ENCODE assay signal across 7 cellular contexts in genomic region chrX:107627792-107628661, GRCh38. TPM values are rescaled to one million over a fixed set of nuclear protein-coding genes. Genes with fewer than 3 reads are reported as not detected.
DNase-seq lines count a peak whose midpoint lies in the region; ATAC-seq, FAIRE-seq and TF ChIP-seq lines count a peak whose summit lies in the region.

Gene PRPS1 (plus strand): TSS chrX:107628510. CDS start chrX:107628629, 119 bp downstream.

- no peaks in the 10 kb centered on the region for H3K9me3 ChIP-seq in hepatocyte (ENCODE audit: low read depth)

- peak within 1 kb of the TSS; percentile 88 for H3K4me2 ChIP-seq in hepatocyte

- H3K27me3 ChIP-seq in hepatocyte = no peaks in the 10 kb centered on the region

- peak within 1 kb of the TSS; percentile 56 for H2AFZ ChIP-seq in hepatocyte

- 2% methylated on average over 38 of the region's 38 CpGs for WGBS in hepatocyte (ENCODE audit: low lambda C conversion rate, missing lambda C conversion rate)

- H3K4me1 ChIP-seq in hepatocyte (ENCODE audit: insufficient read depth) = no peaks in the 10 kb centered on the region

- no peaks in the 10 kb centered on the region for H4K20me1 ChIP-seq in hepatocyte (ENCODE audit: insufficient read depth, poor library complexity, severe bottlenecking)

- peak; percentile 100 for FAIRE-seq in GM18507 (lab: Jason Lieb, UNC)

- TF ChIP-seq CTCF in astrocyte of the cerebellum (IDR thresholded peaks at IDR 0.05; ENCODE audit: low read depth, low read length, missing control alignments) (no peak), hepatocyte (IDR thresholded peaks at IDR 0.05; ENCODE audit: poor library complexity) (no peak)

- peak within 1 kb of the TSS; percentile 65 for H3K4me3 ChIP-seq in astrocyte of the cerebellum (ENCODE audit: low read depth, low read length)
- peak within 1 kb of the TSS; percentile 29 for H3K4me3 ChIP-seq in hepatocyte

- peak; percentile 100 for ATAC-seq in HG02981 (IDR thresholded peaks at IDR 0.05; ENCODE audit: unreplicated experiment)

- peak; percentile 72 for DNase-seq in GM18507 (ENCODE audit: extremely low spot score, insufficient read length, low read depth)
- peak; percentile 87 for DNase-seq in NCI-H2029 treated with DMSO at 0.1 percent for 48 hours (lab: John Stamatoyannopoulos, UW)
- peak; percentile 77 for DNase-seq in T-helper 9 cell
- peak; percentile 81 for DNase-seq in astrocyte of the cerebellum (ENCODE audit: low read depth)
- DNase-seq in hepatocyte (ENCODE audit: low spot score) = peak; percentile 98
- peak; percentile 87 for DNase-seq in retina

- H3K36me3 ChIP-seq in hepatocyte (replicated peaks; ENCODE audit: insufficient read depth, low read depth) = no peaks in the 10 kb centered on the region

- in situ Hi-C loops in astrocyte of the cerebellum (cut with HindIII; ENCODE audit: low sequenced_read_pairs) = no loop called here

- peaks cover 34% of the 10 kb centered on the region for H3K79me2 ChIP-seq in hepatocyte

- no peaks in the 10 kb centered on the region for H3K9me2 ChIP-seq in hepatocyte (replicated peaks; ENCODE audit: insufficient read depth)

- peak within 1 kb of the TSS; percentile 66 for H3K27ac ChIP-seq in hepatocyte

RNA-seq across cellular contexts. Expression of gene PRPS1, which starts in this region (rescaled TPM):
- 59.2 and 68.4 TPM in 2 replicates for total RNA-seq in hepatocyte
- 38.7 and 41.1 TPM in 2 replicates for polyA plus RNA-seq in hepatocyte

Comparison
In these comparisons a context has a peak if more than half of its experiments do, and no peak if none do; other contexts are left out.
1. Peak in every context shown above with its lines: DNase-seq, ATAC-seq, H3K4me3 ChIP-seq and H3K27ac ChIP-seq.